16 cellular contexts compared by ENCODE assay signal in genomic region chr12:132186857-132187620, GRCh38. TPM values are rescaled to one million over a fixed set of nuclear protein-coding genes. Genes with fewer than 3 reads are reported as not detected.
A peak's percentile ranks its signal among the peaks of the same experiment; 100 is the strongest.
DNase-seq lines count a peak whose midpoint lies in the region; ATAC-seq and TF ChIP-seq lines count a peak whose summit lies in the region.
"Had no signal": no experiment of that assay in that cellular context is flagged by ENCODE, and none has a peak within 500 bp of the region (broad histone marks: within the 10 kb centered on the region; RNA-seq: fewer than 3 reads in every experiment).

No MANE protein-coding gene starts in this region.

- no peak overlapping the region for H3K4me3 ChIP-seq in esophagus muscularis mucosa
- H3K4me3 ChIP-seq: hepatocyte had no signal

- H3K27ac Mint-ChIP-seq in activated CD4-positive, alpha-beta T cell treated with anti-CD3 and anti-CD28 coated beads, Interleukin-2, amount 10 ng/mL, durations not matched to agents 7 days and 5 days = peak overlapping the region; percentile 94
- peak overlapping the region; percentile 86 for H3K27ac Mint-ChIP-seq in CD4-positive, alpha-beta T cell
- no peak overlapping the region for H3K27ac Mint-ChIP-seq in mesothelial cell of epicardium

- H3K27me3 ChIP-seq in CD4-positive, alpha-beta T cell (ENCODE audit: control insufficient read depth, insufficient read depth, low read length) = no peaks in the 10 kb centered on the region
- peaks cover 0 to 10% (median 0%) of the 10 kb centered on the region in 4 donors for H3K27me3 ChIP-seq in esophagus muscularis mucosa
- H3K27me3 ChIP-seq: ascending aorta, upper lobe of left lung had no signal

- CTCF ChIA-PET in activated CD4-positive, alpha-beta T cell treated with anti-CD3 and anti-CD28 coated beads, Interleukin-2, amount 10 ng/mL, durations not matched to agents 7 days and 5 days (lab: Charles Lee) = interaction anchor here (1.1 to 1.6 kb wide), 2 partner anchors 12 to 25 kb away, joined by 3 to 5 read pairs; no protein-coding TSS in a partner anchor
- CTCF ChIA-PET in CD4-positive, alpha-beta T cell (lab: Charles Lee) = interaction anchor here (1.1 kb wide), 1 partner anchor 33 kb away, joined by 3 read pairs; no protein-coding TSS in a partner anchor

- H3K4me1 ChIP-seq in esophagus muscularis mucosa = peaks cover 9 to 25% (median 22%) of the 10 kb centered on the region in 4 donors

- TF ChIP-seq CTCF in CD4-positive, alpha-beta T cell (IDR thresholded peaks at IDR 0.05) = no peak
- TF ChIP-seq CTCF in mesothelial cell of epicardium (IDR thresholded peaks at IDR 0.05; ENCODE audit: unreplicated experiment) (no peak), esophagus muscularis mucosa (IDR thresholded peaks at IDR 0.05) (no peak)

- H3K4me3 Mint-ChIP-seq in activated CD4-positive, alpha-beta T cell treated with anti-CD3 and anti-CD28 coated beads, Interleukin-2, amount 10 ng/mL, durations not matched to agents 7 days and 5 days = peak overlapping the region; percentile 52
- peak overlapping the region; percentile 65 for H3K4me3 Mint-ChIP-seq in CD4-positive, alpha-beta T cell
- H3K4me3 Mint-ChIP-seq in activated T-cell treated with anti-CD3 and anti-CD28 coated beads, Interleukin-2, amount 50 U/mL, for 4 hours = peak overlapping the region; percentile 80
- peak overlapping the region; percentile 13 for H3K4me3 Mint-ChIP-seq in mesothelial cell of epicardium

- peaks cover 2% of the 10 kb centered on the region for H3K9me3 Mint-ChIP-seq in activated CD4-positive, alpha-beta T cell treated with anti-CD3 and anti-CD28 coated beads, Interleukin-2, amount 10 ng/mL, durations not matched to agents 7 days and 5 days
- H3K9me3 Mint-ChIP-seq in CD4-positive, alpha-beta T cell = peaks cover 12% of the 10 kb centered on the region
- H3K9me3 Mint-ChIP-seq in activated T-cell treated with anti-CD3 and anti-CD28 coated beads, Interleukin-2, amount 50 U/mL, for 4 hours = no peaks in the 10 kb centered on the region
- no peaks in the 10 kb centered on the region for H3K9me3 Mint-ChIP-seq in mesothelial cell of epicardium

- TF ChIP-seq EP300 in esophagus muscularis mucosa (IDR thresholded peaks at IDR 0.05) = no peak

- peaks cover 4% of the 10 kb centered on the region for H3K27me3 Mint-ChIP-seq in activated CD4-positive, alpha-beta T cell treated with anti-CD3 and anti-CD28 coated beads, Interleukin-2, amount 10 ng/mL, durations not matched to agents 7 days and 5 days
- H3K27me3 Mint-ChIP-seq in CD4-positive, alpha-beta T cell = no peaks in the 10 kb centered on the region
- H3K27me3 Mint-ChIP-seq in activated T-cell treated with anti-CD3 and anti-CD28 coated beads, Interleukin-2, amount 50 U/mL, for 4 hours (ENCODE audit: low read depth) = no peaks in the 10 kb centered on the region
- H3K27me3 Mint-ChIP-seq in mesothelial cell of epicardium (ENCODE audit: low read depth) = peaks cover 90% of the 10 kb centered on the region

- H3K36me3 ChIP-seq in esophagus muscularis mucosa = no peaks in the 10 kb centered on the region
- H3K36me3 ChIP-seq: ascending aorta, upper lobe of left lung had no signal

- TF ChIP-seq POLR2A in esophagus muscularis mucosa (IDR thresholded peaks at IDR 0.05; ENCODE audit: low read depth) = no peak

- DNase-seq in activated CD4-positive, alpha-beta T cell treated with anti-CD3 and anti-CD28 coated beads, Interleukin-2, amount 10 ng/mL, durations not matched to agents 7 days and 5 days = no peak
- no peak for DNase-seq in activated CD4-positive, alpha-beta T cell treated with anti-CD3 and anti-CD28 coated beads, Interleukin-2, amount 50 U/mL, for 4 hours
- DNase-seq in CD4-positive, alpha-beta T cell = peak in 1 of 10 experiments; percentile 11
- no peak for DNase-seq in activated T-cell treated with anti-CD3 and anti-CD28 coated beads, Interleukin-2, amount 50 U/mL, for 4 hours
- no peak for DNase-seq in mesothelial cell of epicardium (ENCODE audit: low spot score in 2 of 2, unreplicated experiment in 2 of 2)
- no peak for DNase-seq in substantia nigra (lab: John Stamatoyannopoulos, UW)
- no peak for DNase-seq in esophagus muscularis mucosa (ENCODE audit: extremely low spot score)
- DNase-seq in NCI-H2196 (lab: John Stamatoyannopoulos, UW; ENCODE audit: unreplicated experiment) = no peak
- DNase-seq: Kasumi-1, left colon, NCI-H187 treated with DMSO at 0.1 percent for 48 hours, T-helper 9 cell had no signal

- peaks cover 26% of the 10 kb centered on the region for H3K36me3 Mint-ChIP-seq in activated CD4-positive, alpha-beta T cell treated with anti-CD3 and anti-CD28 coated beads, Interleukin-2, amount 10 ng/mL, durations not matched to agents 7 days and 5 days (ENCODE audit: low read depth)
- peaks cover 22% of the 10 kb centered on the region for H3K36me3 Mint-ChIP-seq in CD4-positive, alpha-beta T cell (ENCODE audit: low read depth)
- no peaks in the 10 kb centered on the region for H3K36me3 Mint-ChIP-seq in activated T-cell treated with anti-CD3 and anti-CD28 coated beads, Interleukin-2, amount 50 U/mL, for 4 hours (ENCODE audit: insufficient read depth)
- H3K36me3 Mint-ChIP-seq in mesothelial cell of epicardium = no peaks in the 10 kb centered on the region

- peaks cover 38% of the 10 kb centered on the region for H3K4me1 Mint-ChIP-seq in activated CD4-positive, alpha-beta T cell treated with anti-CD3 and anti-CD28 coated beads, Interleukin-2, amount 10 ng/mL, durations not matched to agents 7 days and 5 days
- H3K4me1 Mint-ChIP-seq in CD4-positive, alpha-beta T cell (ENCODE audit: low read depth) = peaks cover 49% of the 10 kb centered on the region
- peaks cover 48% of the 10 kb centered on the region for H3K4me1 Mint-ChIP-seq in activated T-cell treated with anti-CD3 and anti-CD28 coated beads, Interleukin-2, amount 50 U/mL, for 4 hours (ENCODE audit: low read depth)
- H3K4me1 Mint-ChIP-seq in mesothelial cell of epicardium = peaks cover 8% of the 10 kb centered on the region

- ATAC-seq in CD4-positive, alpha-beta T cell (ENCODE audit: poor library complexity) = no peak
- no peak for ATAC-seq in activated T-cell treated with anti-CD3 and anti-CD28 coated beads, Interleukin-2, amount 50 U/mL, for 4 hours
- ATAC-seq: esophagus mucosa, left colon had no signal

- POLR2A ChIA-PET in activated CD4-positive, alpha-beta T cell treated with anti-CD3 and anti-CD28 coated beads, Interleukin-2, amount 10 ng/mL, durations not matched to agents 7 days and 5 days (lab: Charles Lee) = interaction anchor here (1.1 kb wide), 1 partner anchor 9 kb away, joined by 5 read pairs; no protein-coding TSS in a partner anchor
- POLR2A ChIA-PET in CD4-positive, alpha-beta T cell (lab: Charles Lee) = interaction anchor here (1.1 to 2.3 kb wide), 2 partner anchors 8 to 12 kb away, joined by 5 to 10 read pairs; no protein-coding TSS in a partner anchor

- WGBS in esophagus muscularis mucosa = 94% methylated on average over 26 of the region's 39 CpGs

- peak overlapping the region; percentile 68 for H3K27ac ChIP-seq in CD4-positive, alpha-beta T cell (ENCODE audit: low read depth, low read length)
- H3K27ac ChIP-seq in substantia nigra (ENCODE audit: low read depth, low read length, poor library complexity, severe bottlenecking) = no peak overlapping the region
- no peak overlapping the region for H3K27ac ChIP-seq in esophagus muscularis mucosa (replicated peaks in 1 of 4)
- H3K27ac ChIP-seq: ascending aorta, hepatocyte had no signal

- intact Hi-C loops in CD4-positive, alpha-beta T cell (cut with DNase I, micrococcal nuclease) = loop anchor here (2.0 to 5.0 kb wide), 4 partner anchors 24 to 300 kb away; no protein-coding TSS in a partner anchor
- intact Hi-C loops in esophagus muscularis mucosa (cut with DNase I) = no loop called here

- no peaks in the 10 kb centered on the region for H3K9me3 ChIP-seq in CD4-positive, alpha-beta T cell (ENCODE audit: control insufficient read depth, low read length)
- H3K9me3 ChIP-seq in esophagus muscularis mucosa = peaks cover 0 to 60% (median 22%) of the 10 kb centered on the region in 4 donors

RNA-seq across cellular contexts. Expression of gene NOC4L, which starts 42.8 kb away (rescaled TPM):
- 10 to 100 TPM; 28.9 to 32.4 TPM for total RNA-seq in activated CD4-positive, alpha-beta T cell treated with anti-CD3 and anti-CD28 coated beads, Interleukin-2, amount 10 ng/mL, durations not matched to agents 7 days and 5 days
- 10 to 100 TPM; 21.8 to 22.3 TPM for total RNA-seq in CD4-positive, alpha-beta T cell
- total RNA-seq in activated T-cell treated with anti-CD3 and anti-CD28 coated beads, Interleukin-2, amount 50 U/mL, for 4 hours = 10 to 100 TPM; 85.3 to 92.5 (median 89.0) TPM
- total RNA-seq in mesothelial cell of epicardium = 24.3 to 27.4 TPM (median 25.1 TPM) in 3 replicates
- 10 to 100 TPM; 10.4 to 15.4 (median 11.5) TPM for total RNA-seq in esophagus muscularis mucosa

RNA-seq across cellular contexts. Expression of gene DDX51, which starts 42.9 kb away (rescaled TPM):
- 10 to 100 TPM; 25.2 to 27.5 TPM for total RNA-seq in activated CD4-positive, alpha-beta T cell treated with anti-CD3 and anti-CD28 coated beads, Interleukin-2, amount 10 ng/mL, durations not matched to agents 7 days and 5 days
- total RNA-seq in CD4-positive, alpha-beta T cell = 10 to 100 TPM; 58.0 to 59.3 TPM
- 10 to 100 TPM; 71.4 to 83.5 (median 72.8) TPM for total RNA-seq in activated T-cell treated with anti-CD3 and anti-CD28 coated beads, Interleukin-2, amount 50 U/mL, for 4 hours
- 31.4 to 34.0 TPM (median 32.5 TPM) in 3 replicates for total RNA-seq in mesothelial cell of epicardium
- 10 to 100 TPM in 3 of 4 donors, 1 to 10 TPM in 1; 9.1 to 12.8 (median 11.3) TPM for total RNA-seq in esophagus muscularis mucosa

Comparison
In these comparisons a context has a peak if more than half of its experiments do, and no peak if none do; other contexts are left out.
1. H3K4me3 Mint-ChIP-seq: peak in every context shown above with its lines; median percentile 80 in activated T-cell treated with anti-CD3 and anti-CD28 coated beads, Interleukin-2, amount 50 U/mL, for 4 hours; 65 in CD4-positive, alpha-beta T cell; 52 in activated CD4-positive, alpha-beta T cell treated with anti-CD3 and anti-CD28 coated beads, Interleukin-2, amount 10 ng/mL, durations not matched to agents 7 days and 5 days; 13 in mesothelial cell of epicardium.